Comparison of ENCODE assay signal across 19 cellular contexts in genomic region chr13:21338156-21338555, GRCh38.
DNase-seq lines count a peak whose midpoint lies in the region; ATAC-seq and TF ChIP-seq lines count a peak whose summit lies in the region.
"Had no signal": no experiment of that assay in that cellular context is flagged by ENCODE, and none has a peak within 500 bp of the region (broad histone marks: within the 10 kb centered on the region; RNA-seq: fewer than 3 reads in every experiment).

No MANE protein-coding gene starts in this region.

- H3K9ac ChIP-seq in H9 (ENCODE audit: extremely low read depth, insufficient read length, low read length) (no peak overlapping the region), trophoblast cell (ENCODE audit: low read length) (no peak overlapping the region)

- H3K18ac ChIP-seq in H9 (ENCODE audit: insufficient read length, low read depth, low read length) (peak overlapping the region; percentile 28), trophoblast cell (ENCODE audit: low read length) (no peak overlapping the region)

- H3K9me3 Mint-ChIP-seq in H9, result no peaks in the 10 kb centered on the region
- H3K9me3 Mint-ChIP-seq: T-cell had no signal

- H3K9me3 ChIP-seq in H9 (ENCODE audit: control insufficient read depth, low read depth, low read length) (no peaks in the 10 kb centered on the region), hepatocyte (ENCODE audit: low read depth) (no peaks in the 10 kb centered on the region), trophoblast cell (ENCODE audit: insufficient read depth, low read depth, low read length) (peaks cover 5% of the 10 kb centered on the region)
- H3K9me3 ChIP-seq: tibial artery had no signal

- peak overlapping the region in 1 of 3 experiments; percentile 3; a peak in 1 of 7 replicates for H3K27ac Mint-ChIP-seq in H9
- H3K27ac Mint-ChIP-seq: T-cell had no signal

- H3K27me3 ChIP-seq in H9 (ENCODE audit: insufficient read depth, low read length) (no peaks in the 10 kb centered on the region), hepatocyte (no peaks in the 10 kb centered on the region), trophoblast cell (ENCODE audit: insufficient read depth, low read length) (no peaks in the 10 kb centered on the region)
- H3K27me3 ChIP-seq: heart left ventricle, tibial artery had no signal

- H2BK120ac ChIP-seq in H9 (ENCODE audit: low read depth, low read length, poor library complexity, severe bottlenecking), result no peak overlapping the region
- H2BK120ac ChIP-seq in trophoblast cell (ENCODE audit: insufficient read depth, low read length, poor library complexity), result no peak overlapping the region

- H3K36me3 Mint-ChIP-seq in H9 (ENCODE audit: insufficient read depth in 1 of 3, low read depth in 3 of 3), result peaks cover 0 to 1% (median 0%) of the 10 kb centered on the region in 3 experiments; a peak in 2 of 7 replicates

- peaks cover 4% of the 10 kb centered on the region; the same call in 1 of the 2 replicates for H3K27me3 Mint-ChIP-seq in H9 (ENCODE audit: low read depth)
- H3K27me3 Mint-ChIP-seq: IgD-negative memory B cell, T-cell had no signal

- H3K4me2 ChIP-seq in H9 (ENCODE audit: insufficient read depth, insufficient read length, low read length) (peak overlapping the region; percentile 5), hepatocyte (no peak overlapping the region), trophoblast cell (ENCODE audit: low read length) (no peak overlapping the region)

- H3K79me1 ChIP-seq in H9 (ENCODE audit: insufficient read depth, low read depth, low read length, poor library complexity, severe bottlenecking) (no peaks in the 10 kb centered on the region), trophoblast cell (ENCODE audit: low read length) (no peaks in the 10 kb centered on the region)

- H3K4ac ChIP-seq in H9 (ENCODE audit: low read depth, low read length) (no peak overlapping the region), trophoblast cell (ENCODE audit: low read depth, low read length) (no peak overlapping the region)

- H2BK5ac ChIP-seq in H9 (ENCODE audit: insufficient read length, low read length) (no peak overlapping the region), trophoblast cell (ENCODE audit: low read depth, low read length, poor library complexity) (no peak overlapping the region)

- H2AK5ac ChIP-seq in H9 (ENCODE audit: insufficient read length, low read length), result no peak overlapping the region
- no peak overlapping the region for H2AK5ac ChIP-seq in trophoblast cell (ENCODE audit: low read length)

- H4K8ac ChIP-seq in H9 (replicated peaks; ENCODE audit: insufficient read length, low read depth, low read length) (no peak overlapping the region), trophoblast cell (ENCODE audit: low read depth, low read length) (no peak overlapping the region)

- H3K23ac ChIP-seq in H9 (ENCODE audit: insufficient read length, low read depth, low read length) (no peak overlapping the region), trophoblast cell (ENCODE audit: low read length) (no peak overlapping the region)

- H3K9me2 ChIP-seq in hepatocyte (replicated peaks; ENCODE audit: insufficient read depth), result no peaks in the 10 kb centered on the region

- peaks cover 33 to 40% of the 10 kb centered on the region in 2 experiments for H3K4me1 Mint-ChIP-seq in H9
- H3K4me1 Mint-ChIP-seq: IgD-negative memory B cell had no signal

- no peak overlapping the region for H2BK20ac ChIP-seq in H9 (ENCODE audit: low read depth, low read length, poor library complexity, severe bottlenecking)

- H3K36me3 ChIP-seq in hepatocyte (replicated peaks; ENCODE audit: insufficient read depth, low read depth), result no peaks in the 10 kb centered on the region
- H3K36me3 ChIP-seq in trophoblast cell (ENCODE audit: control insufficient read depth in 1 of 2, insufficient read depth in 2 of 2, low read length in 2 of 2), result no peaks in the 10 kb centered on the region
- H3K36me3 ChIP-seq: heart left ventricle, tibial artery had no signal

- no peak for ATAC-seq in GM21786 (IDR thresholded peaks at IDR 0.05; ENCODE audit: unreplicated experiment)
- ATAC-seq: heart left ventricle, T-cell had no signal

- H3K4me3 Mint-ChIP-seq in H9, result no peak overlapping the region
- H3K4me3 Mint-ChIP-seq: IgD-negative memory B cell, T-cell had no signal

- TF ChIP-seq CTCF in H9 (conservative IDR thresholded peaks at IDR 0.05), result peak; percentile 45; the same call in 2 of the 3 replicates
- TF ChIP-seq CTCF in VCaP (conservative IDR thresholded peaks at IDR 0.05), result peak; percentile 40; the same call in 1 of the 2 replicates
- TF ChIP-seq CTCF in hepatocyte (IDR thresholded peaks at IDR 0.05; ENCODE audit: poor library complexity), result peak; percentile 8

- H3K27ac ChIP-seq in H9 (ENCODE audit: insufficient read length, low read depth, low read length), result no peak overlapping the region
- no peak overlapping the region for H3K27ac ChIP-seq in VCaP
- no peak overlapping the region for H3K27ac ChIP-seq in hepatocyte
- no peak overlapping the region for H3K27ac ChIP-seq in trophoblast cell (ENCODE audit: low read depth, low read length)
- H3K27ac ChIP-seq: heart left ventricle, HL-60, tibial artery had no signal

- H4K20me1 ChIP-seq in H9 (ENCODE audit: control insufficient read depth, insufficient read depth, insufficient read length) (no peaks in the 10 kb centered on the region), hepatocyte (ENCODE audit: insufficient read depth, poor library complexity, severe bottlenecking) (no peaks in the 10 kb centered on the region)

- no peak overlapping the region for H3K56ac ChIP-seq in H9 (ENCODE audit: insufficient read length, low read depth, low read length)

- H2BK12ac ChIP-seq in H9 (ENCODE audit: insufficient read length, low read depth, low read length), result no peak overlapping the region
- H2BK12ac ChIP-seq in trophoblast cell (ENCODE audit: low read length), result no peak overlapping the region

- no peak overlapping the region for H3K4me3 ChIP-seq in hepatocyte
- no peak overlapping the region for H3K4me3 ChIP-seq in trophoblast cell (ENCODE audit: low read depth, low read length)
- H3K4me3 ChIP-seq: heart left ventricle, tibial artery had no signal

- no peak overlapping the region for H4K91ac ChIP-seq in H9 (ENCODE audit: insufficient read length, low read depth, low read length)
- no peak overlapping the region for H4K91ac ChIP-seq in trophoblast cell (ENCODE audit: low read depth, low read length)

- no peaks in the 10 kb centered on the region for H3K23me2 ChIP-seq in H9 (ENCODE audit: insufficient read length, low read depth, low read length, poor library complexity, severe bottlenecking)

- no peak overlapping the region for H2BK15ac ChIP-seq in H9 (ENCODE audit: low read depth, low read length)

- H3K79me2 ChIP-seq in H9 (ENCODE audit: insufficient read depth, low read length) (no peaks in the 10 kb centered on the region), hepatocyte (no peaks in the 10 kb centered on the region), trophoblast cell (ENCODE audit: control insufficient read depth, insufficient read depth, low read length, poor library complexity) (no peaks in the 10 kb centered on the region)

- WGBS in H9 (ENCODE audit: extremely low coverage, insufficient read length, low lambda C conversion rate), result no CpG with 5 or more reads among the region's 6 CpGs
- WGBS in hepatocyte (ENCODE audit: low lambda C conversion rate, missing lambda C conversion rate), result 78% methylated on average over 6 of the region's 6 CpGs
- no CpG with 5 or more reads among the region's 6 CpGs for WGBS in trophoblast cell (ENCODE audit: extremely low coverage, insufficient coverage, insufficient read length)

- peak overlapping the region; percentile 60 for H3K14ac ChIP-seq in H9 (ENCODE audit: insufficient read depth, low read length)
- H3K14ac ChIP-seq in trophoblast cell (ENCODE audit: low read length), result no peak overlapping the region

- H4K5ac ChIP-seq in H9 (ENCODE audit: insufficient read length, low read depth, low read length), result no peak overlapping the region

- no peak overlapping the region for H2AFZ ChIP-seq in H9 (ENCODE audit: low read length)
- H2AFZ ChIP-seq in hepatocyte, result no peak overlapping the region
- H2AFZ ChIP-seq in trophoblast cell (ENCODE audit: insufficient read depth, low read length, poor library complexity), result no peak overlapping the region

- DNase-seq in H9 (no peak), hepatocyte (ENCODE audit: low spot score) (no peak), trophoblast cell (peak; percentile 48 to 80), DMS79 (lab: John Stamatoyannopoulos, UW) (no peak), NCI-H1930 (lab: John Stamatoyannopoulos, UW) (no peak)
- DNase-seq: activated CD4-positive, alpha-beta T cell treated with anti-CD3 and anti-CD28 coated beads, Interleukin-2, amount 50 U/mL, for 48 hours; central memory CD4-positive, alpha-beta T cell; effector CD4-positive, alpha-beta T cell; heart left ventricle; mammary epithelial cell; NCI-H1694 treated with DMSO at 0.1 percent for 48 hours; Right ventricle myocardium superior; stimulated activated naive CD4-positive, alpha-beta T cell treated with Interleukin-2 at 50 U/mL for 16 hours; T-cell; tibial artery had no signal

- H3K4me1 ChIP-seq in H9 (ENCODE audit: insufficient read depth, low read length) (peaks cover 4% of the 10 kb centered on the region; the same call in 1 of the 2 replicates), hepatocyte (ENCODE audit: insufficient read depth) (no peaks in the 10 kb centered on the region), trophoblast cell (ENCODE audit: control insufficient read depth in 1 of 2, insufficient read depth in 2 of 2, low read length in 2 of 2) (peaks cover 7 to 10% of the 10 kb centered on the region in 2 experiments)
- H3K4me1 ChIP-seq: heart left ventricle, tibial artery had no signal

- H3T11ph ChIP-seq in H9 (ENCODE audit: low read length), result no peak overlapping the region

- no peak overlapping the region for H4K12ac ChIP-seq in trophoblast cell (ENCODE audit: low read depth, low read length)

Comparison
In these comparisons a context has a peak if more than half of its experiments do, and no peak if none do; other contexts are left out.
1. DNase-seq: peak in trophoblast cell (2 of 2); none in H9 (single experiment), hepatocyte (single experiment), DMS79 (single experiment) and NCI-H1930 (0 of 2).
2. Peak in every context shown above with its lines, with median percentiles within 50 percentile points of each other: CTCF ChIP-seq.